10 cellular contexts compared by ENCODE assay signal in the genomic region with DNA sequence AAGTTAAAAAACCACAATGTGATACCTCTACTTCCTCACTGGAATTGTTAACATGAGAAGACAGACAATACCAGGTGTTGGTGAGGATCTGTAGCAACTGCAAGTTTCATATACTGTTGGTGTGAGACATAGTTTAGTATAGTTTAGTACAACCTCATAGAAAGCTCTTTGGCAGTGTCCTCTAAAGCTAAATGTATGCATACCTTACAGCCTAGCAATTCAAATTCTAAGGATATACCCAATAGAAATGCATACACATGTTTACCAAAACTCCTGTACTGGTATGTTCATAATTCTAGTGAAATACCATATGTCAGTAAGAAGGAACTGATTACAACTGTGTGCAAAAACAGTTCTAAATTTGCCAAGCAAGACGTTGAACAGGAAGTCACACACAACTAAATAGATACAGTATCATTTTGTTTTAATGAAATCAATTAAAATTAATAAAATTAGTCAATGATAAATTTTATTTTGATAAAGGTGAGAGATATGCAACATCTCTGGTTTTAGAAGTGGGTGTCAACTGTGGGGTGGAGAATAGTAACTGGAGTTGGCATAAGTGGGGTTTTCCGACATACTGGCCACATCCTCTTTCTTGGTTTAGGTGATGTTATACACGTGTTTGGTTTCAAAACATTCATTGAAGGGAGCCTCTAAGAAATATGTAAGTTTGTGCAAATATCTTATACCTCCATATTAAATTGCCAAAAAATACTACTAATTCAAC.
A peak's percentile ranks its signal among the peaks of the same experiment; 100 is the strongest.
DNase-seq lines count a peak whose midpoint lies in the region; ATAC-seq, FAIRE-seq and TF ChIP-seq lines count a peak whose summit lies in the region.
"Had no signal": no experiment of that assay in that cellular context is flagged by ENCODE, and none has a peak within 500 bp of the region (broad histone marks: within the 10 kb centered on the region; RNA-seq: fewer than 3 reads in every experiment).

No MANE protein-coding gene starts in this region.

- no peak overlapping the region for H3K27ac ChIP-seq in thyroid gland
- no peak overlapping the region for H3K27ac ChIP-seq in pancreas
- H3K27ac ChIP-seq: A549 had no signal

- TF ChIP-seq POLR2A in thyroid gland (IDR thresholded peaks at IDR 0.05): no peak

- no peak overlapping the region for H3K4me3 ChIP-seq in H7 (ENCODE audit: insufficient read depth, low read depth, low read length)
- H3K4me3 ChIP-seq in thyroid gland (replicated peaks in 1 of 3): no peak overlapping the region
- no peak overlapping the region for H3K4me3 ChIP-seq in pancreas
- H3K4me3 ChIP-seq: A549 had no signal

- H3K36me3 ChIP-seq in H7 (replicated peaks; ENCODE audit: control insufficient read depth, insufficient read depth, low read length) (no peaks in the 10 kb centered on the region), thyroid gland (no peaks in the 10 kb centered on the region), pancreas (no peaks in the 10 kb centered on the region)

- no peaks in the 10 kb centered on the region for H3K9me3 ChIP-seq in thyroid gland
- H3K9me3 ChIP-seq in pancreas: no peaks in the 10 kb centered on the region
- H3K9me3 ChIP-seq: A549 had no signal

- H3K27me3 ChIP-seq in H7 (ENCODE audit: control insufficient read depth, insufficient read depth, low read length): no peaks in the 10 kb centered on the region
- no peaks in the 10 kb centered on the region for H3K27me3 ChIP-seq in thyroid gland
- H3K27me3 ChIP-seq in pancreas: no peaks in the 10 kb centered on the region

- intact Hi-C loops in thyroid gland (cut with DNase I) (no loop called here), pancreas (cut with DNase I) (no loop called here)

- no peaks in the 10 kb centered on the region for H3K4me1 ChIP-seq in thyroid gland
- no peaks in the 10 kb centered on the region for H3K4me1 ChIP-seq in pancreas
- H3K4me1 ChIP-seq: A549 had no signal

- WGBS in thyroid gland, 2 donors: 66 to 74% methylated on average over 3 of the region's 3 CpGs
- WGBS in pancreas, 2 donors: 50 to 58% methylated on average over 3 of the region's 3 CpGs

- DNase-seq in activated CD4-positive, CD25-positive, alpha-beta regulatory T cell treated with anti-CD3 and anti-CD28 coated beads, Interleukin-2, amount 50 U/mL, for 16 hours (ENCODE audit: low read depth, low spot score): peak; percentile 5
- DNase-seq in activated CD4-positive, CD25-positive, alpha-beta regulatory T cell treated with anti-CD3 and anti-CD28 coated beads, Interleukin-2, amount 50 U/mL, for 72 hours: no peak
- DNase-seq in SKM-1 (lab: John Stamatoyannopoulos, UW; ENCODE audit: unreplicated experiment) (peak; percentile 60), H7 (no peak), thyroid gland (no peak), pancreas (no peak)
- peak; percentile 4 for DNase-seq in stimulated activated CD8-positive, alpha-beta memory T cell treated with anti-CD3 and anti-CD28 coated beads, Interleukin-12 subunit alpha, Interleukin-12 subunit beta, amount 100 ng/mL, for 4 hours (ENCODE audit: low read depth)
- DNase-seq: RPMI8226 had no signal

- TF ChIP-seq CTCF in thyroid gland (IDR thresholded peaks at IDR 0.05) (no peak), pancreas (IDR thresholded peaks at IDR 0.05) (no peak)

- ATAC-seq in HG02885 (IDR thresholded peaks at IDR 0.05; ENCODE audit: poor library complexity, unreplicated experiment) (peak; percentile 91), pancreas (no peak)
- ATAC-seq: A549 had no signal

- FAIRE-seq in pancreas (lab: Jason Lieb, UNC): no peak
- FAIRE-seq: A549 had no signal

Comparison
In these comparisons a context has a peak if more than half of its experiments do, and no peak if none do; other contexts are left out.
1. DNase-seq: peak in activated CD4-positive, CD25-positive, alpha-beta regulatory T cell treated with anti-CD3 and anti-CD28 coated beads, Interleukin-2, amount 50 U/mL, for 16 hours (single experiment), SKM-1 (single experiment) and stimulated activated CD8-positive, alpha-beta memory T cell treated with anti-CD3 and anti-CD28 coated beads, Interleukin-12 subunit alpha, Interleukin-12 subunit beta, amount 100 ng/mL, for 4 hours (single experiment); none in activated CD4-positive, CD25-positive, alpha-beta regulatory T cell treated with anti-CD3 and anti-CD28 coated beads, Interleukin-2, amount 50 U/mL, for 72 hours (single experiment), H7 (single experiment), thyroid gland (0 of 2) and pancreas (0 of 6).